Comparison of ENCODE assay signal across 16 cellular contexts in genomic region chr9:95218790-95219189, GRCh38.
A peak's percentile ranks its signal among the peaks of the same experiment; 100 is the strongest.
DNase-seq lines count a peak whose midpoint lies in the region; ATAC-seq and TF ChIP-seq lines count a peak whose summit lies in the region.
"Had no signal": no experiment of that assay in that cellular context is flagged by ENCODE, and none has a peak within 500 bp of the region (broad histone marks: within the 10 kb centered on the region; RNA-seq: fewer than 3 reads in every experiment).

No MANE protein-coding gene starts in this region.

- H3K36me3 Mint-ChIP-seq in GM23338 (ENCODE audit: low read depth) (no peaks in the 10 kb centered on the region), endodermal cell (ENCODE audit: low read depth) (peaks cover 5% of the 10 kb centered on the region)

- H2AFZ ChIP-seq in GM23338 (no peak overlapping the region), Loucy (ENCODE audit: low read length) (no peak overlapping the region)

- H3K4me2 ChIP-seq in GM23338 (no peak overlapping the region), Loucy (ENCODE audit: low read depth, low read length, poor library complexity, severe bottlenecking) (peak overlapping the region; percentile 57), mesendoderm (ENCODE audit: low read length) (no peak overlapping the region)

- no peak overlapping the region for H3K4me3 Mint-ChIP-seq in GM23338
- no peak overlapping the region for H3K4me3 Mint-ChIP-seq in endodermal cell
- H3K4me3 Mint-ChIP-seq: T-helper 2 cell treated with Interferon-gamma antibody and Interleukin-4, amounts not matched to agents 5 μg/mL and 100 μg/mL, for 36 hours had no signal

- H4K5ac ChIP-seq in mesendoderm (ENCODE audit: low read length): no peak overlapping the region

- H3K4me1 ChIP-seq in GM23338 (ENCODE audit: insufficient read depth): peaks cover 20% of the 10 kb centered on the region
- H3K4me1 ChIP-seq in Loucy (ENCODE audit: insufficient read depth, low read length, poor library complexity, severe bottlenecking): peaks cover 54% of the 10 kb centered on the region
- H3K4me1 ChIP-seq in endodermal cell (ENCODE audit: control insufficient read depth, insufficient read depth, low read length): peaks cover 4% of the 10 kb centered on the region
- H3K4me1 ChIP-seq in mesendoderm (ENCODE audit: control insufficient read depth, low read depth, low read length): peaks cover 2% of the 10 kb centered on the region

- H3K4me3 ChIP-seq in GM23338: no peak overlapping the region
- H3K4me3 ChIP-seq in Loucy (ENCODE audit: low read length, poor library complexity, severe bottlenecking): no peak overlapping the region
- H3K4me3 ChIP-seq in endodermal cell (ENCODE audit: low read length): no peak overlapping the region
- no peak overlapping the region for H3K4me3 ChIP-seq in mesendoderm (ENCODE audit: low read length)
- no peak overlapping the region for H3K4me3 ChIP-seq in MG63
- H3K4me3 ChIP-seq: SK-N-MC had no signal

- 41 to 51% methylated on average over 3 to 4 of the region's 4 CpGs for WGBS in endodermal cell (ENCODE audit: insufficient coverage in 1 of 2, insufficient read length in 1 of 2), 2 experiments
- WGBS in mesendoderm (ENCODE audit: extremely low coverage, insufficient coverage, low lambda C conversion rate): no CpG with 5 or more reads among the region's 4 CpGs

- H3K27me3 ChIP-seq in GM23338 (ENCODE audit: insufficient read depth): no peaks in the 10 kb centered on the region
- no peaks in the 10 kb centered on the region for H3K27me3 ChIP-seq in Loucy (ENCODE audit: insufficient read depth, low read length, poor library complexity, severe bottlenecking)
- H3K27me3 ChIP-seq in endodermal cell (ENCODE audit: control insufficient read depth, insufficient read depth, low read length, poor library complexity, severe bottlenecking): no peaks in the 10 kb centered on the region
- H3K27me3 ChIP-seq in mesendoderm (ENCODE audit: insufficient read depth, low read length, poor library complexity): no peaks in the 10 kb centered on the region
- H3K27me3 ChIP-seq in MG63: no peaks in the 10 kb centered on the region

- ATAC-seq in GM23338: peak; percentile 75
- no peak for ATAC-seq in GM18858 (IDR thresholded peaks at IDR 0.05; ENCODE audit: unreplicated experiment)

- H3K27ac Mint-ChIP-seq in GM23338 (peak overlapping the region; percentile 80), endodermal cell (peak overlapping the region; percentile 15)
- H3K27ac Mint-ChIP-seq: T-helper 2 cell treated with Interferon-gamma antibody and Interleukin-4, amounts not matched to agents 5 μg/mL and 100 μg/mL, for 36 hours had no signal

- no peak overlapping the region for H3K4ac ChIP-seq in mesendoderm (ENCODE audit: low read depth, low read length)

- H3K27me3 Mint-ChIP-seq in GM23338 (ENCODE audit: insufficient read depth, low read depth, poor library complexity): peaks cover 3% of the 10 kb centered on the region
- H3K27me3 Mint-ChIP-seq in endodermal cell (ENCODE audit: insufficient read depth): no peaks in the 10 kb centered on the region
- H3K27me3 Mint-ChIP-seq: IgD-negative memory B cell had no signal

- H3K18ac ChIP-seq in mesendoderm (ENCODE audit: low read length): no peak overlapping the region

- H3K27ac ChIP-seq in GM23338 (ENCODE audit: low read depth) (no peak overlapping the region), endodermal cell (ENCODE audit: low read depth, low read length) (no peak overlapping the region), mesendoderm (ENCODE audit: low read depth, low read length) (no peak overlapping the region)
- H3K27ac ChIP-seq: SK-N-MC had no signal

- H2BK5ac ChIP-seq in mesendoderm (ENCODE audit: low read length): no peak overlapping the region

- H3F3A ChIP-seq in GM23338 (replicated peaks; ENCODE audit: low read depth) (no peaks in the 10 kb centered on the region), Loucy (ENCODE audit: low read depth) (peaks cover 4% of the 10 kb centered on the region; the same call in 1 of the 2 replicates)

- H3K4me1 Mint-ChIP-seq in GM23338 (peaks cover 26% of the 10 kb centered on the region), endodermal cell (peaks cover 12% of the 10 kb centered on the region)

- H3K9ac ChIP-seq in Loucy (ENCODE audit: low read depth, low read length, poor library complexity, severe bottlenecking): peak overlapping the region; percentile 34
- no peak overlapping the region for H3K9ac ChIP-seq in endodermal cell (ENCODE audit: extremely low read depth, low read length, poor library complexity, severe bottlenecking)
- no peak overlapping the region for H3K9ac ChIP-seq in mesendoderm (ENCODE audit: low read length)

- no peaks in the 10 kb centered on the region for H4K20me1 ChIP-seq in GM23338 (replicated peaks; ENCODE audit: insufficient read depth)
- H4K20me1 ChIP-seq in Loucy (ENCODE audit: insufficient read depth, low read length, poor library complexity, severe bottlenecking): no peaks in the 10 kb centered on the region

- no peaks in the 10 kb centered on the region for H3K9me3 ChIP-seq in Loucy (ENCODE audit: insufficient read depth, low read depth, low read length)
- no peaks in the 10 kb centered on the region for H3K9me3 ChIP-seq in endodermal cell (ENCODE audit: control insufficient read depth, low read length)
- H3K9me3 ChIP-seq in MG63: no peaks in the 10 kb centered on the region

- peak; percentile 42 for DNase-seq in GM23338 (ENCODE audit: low spot score)
- DNase-seq in endodermal cell: peak; percentile 61
- DNase-seq in mesendoderm: peak; percentile 38
- DNase-seq in retina: no peak
- DNase-seq in MG63: no peak
- DNase-seq: GOT3, Kasumi-1, NCI-H1105, NCI-H187, OCI-M1, Right ventricle myocardium superior had no signal

- no peak overlapping the region for H2AK5ac ChIP-seq in mesendoderm (ENCODE audit: low read length)

- H4K8ac ChIP-seq in mesendoderm (ENCODE audit: low read depth, low read length): no peak overlapping the region

- no peak overlapping the region for H2BK120ac ChIP-seq in mesendoderm (ENCODE audit: low read depth, low read length)

- no peak overlapping the region for H3K56ac ChIP-seq in mesendoderm (ENCODE audit: low read length)

- H3K9me3 Mint-ChIP-seq in GM23338 (no peaks in the 10 kb centered on the region), endodermal cell (no peaks in the 10 kb centered on the region)
- H3K9me3 Mint-ChIP-seq: IgD-negative memory B cell; T-helper 2 cell treated with Interferon-gamma antibody and Interleukin-4, amounts not matched to agents 5 μg/mL and 100 μg/mL, for 36 hours had no signal

- TF ChIP-seq CTCF in GM23338 (conservative IDR thresholded peaks at IDR 0.05; ENCODE audit: low read depth in 2 of 2) (no peak), Loucy (conservative IDR thresholded peaks at IDR 0.05; ENCODE audit: low read length) (no peak), endodermal cell (conservative IDR thresholded peaks at IDR 0.05) (no peak)

- H3K79me2 ChIP-seq in GM23338 (replicated peaks; ENCODE audit: insufficient read depth) (no peaks in the 10 kb centered on the region), Loucy (ENCODE audit: insufficient read depth, low read length) (peaks cover 3% of the 10 kb centered on the region; the same call in 1 of the 2 replicates), mesendoderm (ENCODE audit: control insufficient read depth, insufficient read depth, low read length) (no peaks in the 10 kb centered on the region)

- H3K23ac ChIP-seq in mesendoderm (ENCODE audit: low read length): no peak overlapping the region

- no peaks in the 10 kb centered on the region for H3K9me2 ChIP-seq in GM23338 (ENCODE audit: insufficient read depth)
- H3K9me2 ChIP-seq in Loucy (replicated peaks; ENCODE audit: low read depth, low read length): no peaks in the 10 kb centered on the region

- no peak overlapping the region for H2BK15ac ChIP-seq in mesendoderm (replicated peaks; ENCODE audit: low read depth)

- no peaks in the 10 kb centered on the region for H3K79me1 ChIP-seq in mesendoderm (ENCODE audit: low read length)

- H3K36me3 ChIP-seq in GM23338 (ENCODE audit: insufficient read depth) (no peaks in the 10 kb centered on the region), Loucy (ENCODE audit: insufficient read depth, low read length) (no peaks in the 10 kb centered on the region), endodermal cell (ENCODE audit: control insufficient read depth, insufficient read depth, low read length) (no peaks in the 10 kb centered on the region), mesendoderm (ENCODE audit: control insufficient read depth, insufficient read depth, low read length) (no peaks in the 10 kb centered on the region), MG63 (no peaks in the 10 kb centered on the region)

TF ChIP-seq in GM23338, 12 proteins besides CTCF, POLR2A, EP300 and RAD21 (continues in another document):
- TF ChIP-seq CREB1 (CRISPR knock-in tag; IDR thresholded peaks at IDR 0.05; ENCODE audit: low read depth): no peak

Comparison
In these comparisons a context has a peak if more than half of its experiments do, and no peak if none do; other contexts are left out.
1. DNase-seq: peak in GM23338 (single experiment), endodermal cell (single experiment) and mesendoderm (single experiment); none in retina (single experiment) and MG63 (single experiment).